1 cellular context compared by ENCODE assay signal in the genomic region with DNA sequence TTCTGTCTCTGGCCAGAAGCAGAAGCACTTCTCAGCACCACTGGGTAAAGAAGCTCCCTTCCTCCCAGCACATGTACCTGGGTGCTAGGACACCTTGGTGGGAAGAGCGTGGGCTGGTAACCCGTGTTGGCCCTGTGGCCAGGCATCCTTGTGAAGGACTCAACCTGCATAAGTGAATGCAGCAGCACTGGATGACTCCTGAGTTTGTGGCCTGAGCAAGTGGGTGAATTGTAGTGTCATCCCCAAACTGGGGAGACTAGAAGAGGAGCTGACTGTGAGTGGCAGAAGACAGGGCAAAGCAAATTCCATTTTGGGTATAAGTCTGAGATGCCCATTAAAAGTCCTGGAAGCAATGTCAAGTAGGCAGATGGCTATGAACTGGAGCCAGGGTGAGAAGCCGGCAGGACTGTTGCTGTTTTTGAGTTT.
TF ChIP-seq lines count a peak whose summit lies in the region.

No MANE protein-coding gene starts in this region.

TF ChIP-seq in GM12878, 131 proteins besides CTCF, POLR2A, EP300 and RAD21 (continued from another document):
- TF ChIP-seq, protein P1, sequence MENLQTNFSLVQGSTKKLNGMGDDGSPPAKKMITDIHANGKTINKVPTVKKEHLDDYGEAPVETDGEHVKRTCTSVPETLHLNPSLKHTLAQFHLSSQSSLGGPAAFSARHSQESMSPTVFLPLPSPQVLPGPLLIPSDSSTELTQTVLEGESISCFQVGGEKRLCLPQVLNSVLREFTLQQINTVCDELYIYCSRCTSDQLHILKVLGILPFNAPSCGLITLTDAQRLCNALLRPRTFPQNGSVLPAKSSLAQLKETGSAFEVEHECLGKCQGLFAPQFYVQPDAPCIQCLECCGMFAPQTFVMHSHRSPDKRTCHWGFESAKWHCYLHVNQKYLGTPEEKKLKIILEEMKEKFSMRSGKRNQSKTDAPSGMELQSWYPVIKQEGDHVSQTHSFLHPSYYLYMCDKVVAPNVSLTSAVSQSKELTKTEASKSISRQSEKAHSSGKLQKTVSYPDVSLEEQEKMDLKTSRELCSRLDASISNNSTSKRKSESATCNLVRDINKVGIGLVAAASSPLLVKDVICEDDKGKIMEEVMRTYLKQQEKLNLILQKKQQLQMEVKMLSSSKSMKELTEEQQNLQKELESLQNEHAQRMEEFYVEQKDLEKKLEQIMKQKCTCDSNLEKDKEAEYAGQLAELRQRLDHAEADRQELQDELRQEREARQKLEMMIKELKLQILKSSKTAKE (IDR thresholded peaks at IDR 0.05; ENCODE audit: low read depth, poor library complexity, severe bottlenecking): no peak
- TF ChIP-seq ZNF622 (IDR thresholded peaks at IDR 0.05) (no peak), RELA (IDR thresholded peaks at IDR 0.05; ENCODE audit: borderline replicate concordance, partially characterized antibody) (no peak), YY1 (IDR thresholded peaks at IDR 0.05; ENCODE audit: low read depth, low read length) (no peak), GATAD2B (conservative IDR thresholded peaks at IDR 0.05; ENCODE audit: low read depth) (no peak), STAT1 (conservative IDR thresholded peaks at IDR 0.05) (no peak), RUNX3 (IDR thresholded peaks at IDR 0.05; ENCODE audit: low read length) (no peak), FOXK2 (IDR thresholded peaks at IDR 0.05) (no peak), FOXM1 (IDR thresholded peaks at IDR 0.05; ENCODE audit: low read depth, low read length) (no peak)
